In the genomic region with DNA sequence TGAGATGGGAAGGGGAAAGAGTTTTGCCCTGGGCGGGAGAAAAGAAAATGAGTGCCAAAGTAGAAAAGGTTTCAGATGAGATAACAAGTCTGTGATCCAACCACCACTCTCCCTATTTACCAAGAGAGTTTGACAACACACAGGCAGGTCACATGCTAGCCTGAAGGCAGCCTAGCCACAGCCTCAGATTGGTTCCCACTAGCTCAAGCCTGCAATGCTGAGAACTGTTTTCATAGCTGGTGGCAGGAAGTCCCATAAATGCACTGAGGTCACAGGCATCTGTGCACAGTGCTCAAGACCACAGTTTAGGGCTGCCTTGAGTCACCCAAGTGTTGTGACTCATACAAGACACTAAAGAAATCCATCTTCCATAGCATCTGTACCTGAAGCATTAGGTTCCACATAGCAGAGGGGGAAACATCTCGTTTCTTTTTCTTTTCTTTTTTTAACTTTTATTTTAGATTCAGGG, we compare ENCODE assay signal across 8 cellular contexts. TPM values are rescaled to one million over a fixed set of nuclear protein-coding genes. Genes with fewer than 3 reads are reported as not detected.
DNase-seq lines count a peak whose midpoint lies in the region; ATAC-seq and TF ChIP-seq lines count a peak whose summit lies in the region.

No MANE protein-coding gene starts in this region.

- H2AFZ ChIP-seq in hepatocyte: no peak overlapping the region

- H3K4me1 ChIP-seq in psoas muscle (no peaks in the 10 kb centered on the region), hepatocyte (ENCODE audit: insufficient read depth) (no peaks in the 10 kb centered on the region)

- H3K79me2 ChIP-seq in hepatocyte: no peaks in the 10 kb centered on the region

- intact Hi-C loops in psoas muscle (cut with DNase I): no loop called here
- intact Hi-C loops in Right ventricle myocardium superior (cut with DNase I): no loop called here

- no peak overlapping the region for H3K27ac ChIP-seq in psoas muscle
- H3K27ac ChIP-seq in hepatocyte: no peak overlapping the region

- no peaks in the 10 kb centered on the region for H4K20me1 ChIP-seq in hepatocyte (ENCODE audit: insufficient read depth, poor library complexity, severe bottlenecking)

- no peak overlapping the region for H3K4me3 ChIP-seq in psoas muscle
- no peak overlapping the region for H3K4me3 ChIP-seq in hepatocyte

- ATAC-seq in GM18870 (IDR thresholded peaks at IDR 0.05; ENCODE audit: unreplicated experiment) (peak; percentile 98), HG03342 (IDR thresholded peaks at IDR 0.05; ENCODE audit: unreplicated experiment) (peak; percentile 87), psoas muscle (no peak), Right ventricle myocardium superior (ENCODE audit: poor library complexity) (no peak)

- H3K9me3 ChIP-seq in psoas muscle (peaks cover 5% of the 10 kb centered on the region), hepatocyte (ENCODE audit: low read depth) (no peaks in the 10 kb centered on the region)

- H3K27me3 ChIP-seq in psoas muscle (ENCODE audit: insufficient read depth in 3 of 3, low read length in 2 of 3): peaks cover 0 to 48% (median 0%) of the 10 kb centered on the region in 3 donors
- peaks cover 33% of the 10 kb centered on the region for H3K27me3 ChIP-seq in hepatocyte

- no peak overlapping the region for H3K4me2 ChIP-seq in hepatocyte

- TF ChIP-seq CTCF in psoas muscle (IDR thresholded peaks at IDR 0.05): no peak
- no peak for TF ChIP-seq CTCF in hepatocyte (IDR thresholded peaks at IDR 0.05; ENCODE audit: poor library complexity)

- no peaks in the 10 kb centered on the region for H3K9me2 ChIP-seq in hepatocyte (replicated peaks; ENCODE audit: insufficient read depth)

- WGBS in psoas muscle, 3 donors: 64 to 73% (median 71%) methylated on average over 2 of the region's 2 CpGs
- WGBS in hepatocyte (ENCODE audit: low lambda C conversion rate, missing lambda C conversion rate): 63% methylated on average over 2 of the region's 2 CpGs

- DNase-seq in activated T-cell treated with anti-CD3 and anti-CD28 coated beads for 1 hour (ENCODE audit: low read depth) (peak; percentile 15), psoas muscle (no peak), UCSD-AML1 (lab: John Stamatoyannopoulos, UW; ENCODE audit: unreplicated experiment) (no peak), Right ventricle myocardium superior (no peak), hepatocyte (ENCODE audit: low spot score) (no peak)
- peak in 2 of 3 donors; percentile 48 to 64 for DNase-seq in stimulated activated CD4-positive, alpha-beta T cell treated with anti-CD3 and anti-CD28 coated beads, Interleukin-12 subunit alpha, Interleukin-12 subunit beta, amount 100 ng/mL, for 48 hours (ENCODE audit: low read depth in 2 of 3, low spot score in 1 of 3)

- H3K36me3 ChIP-seq in psoas muscle (ENCODE audit: insufficient read depth in 1 of 2, low read depth in 1 of 2): no peaks in the 10 kb centered on the region
- H3K36me3 ChIP-seq in hepatocyte (replicated peaks; ENCODE audit: insufficient read depth, low read depth): no peaks in the 10 kb centered on the region

RNA-seq across cellular contexts. Expression of a gene that starts 18.5 kb away (rescaled TPM):
- 10 to 100 TPM; 45.3 to 70.3 (median 47.9) TPM for total RNA-seq in psoas muscle
- polyA plus RNA-seq in psoas muscle: 100 to 1,000 TPM in 1 of 3 donors, 10 to 100 TPM in 2; 63.9 to 144 (median 97.3) TPM
- 46.9 TPM for total RNA-seq in Right ventricle myocardium superior
- total RNA-seq in hepatocyte: 68.9 and 69.5 TPM in 2 replicates
- polyA plus RNA-seq in hepatocyte: 91.8 and 111 TPM in 2 replicates

Comparison
In these comparisons a context has a peak if more than half of its experiments do, and no peak if none do; other contexts are left out.
1. ATAC-seq: peak in GM18870 (single experiment) and HG03342 (single experiment); none in psoas muscle (0 of 4) and Right ventricle myocardium superior (single experiment).
2. DNase-seq: peak in activated T-cell treated with anti-CD3 and anti-CD28 coated beads for 1 hour (single experiment) and stimulated activated CD4-positive, alpha-beta T cell treated with anti-CD3 and anti-CD28 coated beads, Interleukin-12 subunit alpha, Interleukin-12 subunit beta, amount 100 ng/mL, for 48 hours (2 of 3); none in psoas muscle (0 of 2), UCSD-AML1 (single experiment), Right ventricle myocardium superior (single experiment) and hepatocyte (single experiment).